ENCODE assay signal across 32 cellular contexts in the genomic region with DNA sequence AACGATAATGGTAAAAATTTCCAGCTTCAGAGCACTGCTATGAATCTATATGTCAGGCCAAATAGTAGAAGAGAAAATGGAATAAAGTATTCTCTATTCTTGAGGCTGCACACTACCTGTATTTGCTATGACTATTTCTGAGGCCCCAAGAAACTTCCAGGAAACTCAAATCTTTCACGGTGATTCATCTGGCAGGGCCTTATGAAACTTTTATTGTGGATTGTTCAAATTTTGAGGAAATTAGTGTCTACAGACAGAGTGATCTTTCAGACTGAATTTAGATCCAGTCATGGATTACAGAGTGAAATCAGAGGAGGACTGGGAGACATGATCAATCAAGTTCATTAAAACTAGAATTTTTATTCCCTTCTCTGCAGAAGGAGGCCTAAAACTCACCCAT. TPM values are rescaled to one million over a fixed set of nuclear protein-coding genes. Genes with fewer than 3 reads are reported as not detected.
"Had no signal": no experiment of that assay in that cellular context is flagged by ENCODE, and none has a peak within 500 bp of the region (broad histone marks: within the 10 kb centered on the region; RNA-seq: fewer than 3 reads in every experiment).

No MANE protein-coding gene starts in this region.

- H3K4me3 Mint-ChIP-seq: activated CD4-positive, alpha-beta memory T cell treated with anti-CD3 and anti-CD28 coated beads for 36 hours; activated CD4-positive, alpha-beta T cell treated with anti-CD3 and anti-CD28 coated beads, Interleukin-2, amount 10 ng/mL, durations not matched to agents 7 days and 5 days; activated naive CD8-positive, alpha-beta T cell treated with anti-CD3 and anti-CD28 coated beads, Interleukin-2, amount 50 U/mL, for 24 hours; activated T-cell treated with anti-CD3 and anti-CD28 coated beads, Interleukin-2, amount 50 U/mL, for 4 hours; central memory CD8-positive, alpha-beta T cell; T-helper 17 cell had no signal

- H3K9me3 Mint-ChIP-seq: activated CD4-positive, alpha-beta memory T cell treated with anti-CD3 and anti-CD28 coated beads for 36 hours; activated CD4-positive, alpha-beta T cell treated with anti-CD3 and anti-CD28 coated beads, Interleukin-2, amount 10 ng/mL, durations not matched to agents 7 days and 5 days; activated T-cell treated with anti-CD3 and anti-CD28 coated beads, Interleukin-2, amount 50 U/mL, for 4 hours had no signal

- H3K36me3 ChIP-seq: SJSA1 had no signal

- H3K9me3 ChIP-seq: SJSA1 had no signal

- H3K4me1 Mint-ChIP-seq: central memory CD8-positive, alpha-beta T cell had no signal

- DNase-seq: activated CD4-positive, alpha-beta memory T cell treated with anti-CD3 and anti-CD28 coated beads for 36 hours; activated CD4-positive, alpha-beta T cell treated with anti-CD3 and anti-CD28 coated beads, Interleukin-2, amount 10 ng/mL, durations not matched to agents 7 days and 5 days; activated CD4-positive, CD25-positive, alpha-beta regulatory T cell; activated CD8-positive, alpha-beta memory T cell treated with anti-CD3 and anti-CD28 coated beads for 24 hours; activated effector memory CD4-positive, alpha-beta T cell treated with anti-CD3 and anti-CD28 coated beads, Interleukin-2, amount 50 U/mL, for 16 hours; activated naive CD4-positive, alpha-beta T cell treated with Interleukin-2 at 50 U/mL for 16 hours; activated naive CD8-positive, alpha-beta T cell treated with anti-CD3 and anti-CD28 coated beads, Interleukin-2, amount 50 U/mL, for 24 hours; activated T-cell treated with anti-CD3 and anti-CD28 coated beads, Interleukin-2, amount 50 U/mL, for 4 hours; amniotic stem cell; Karpas-422; NCI-H1048; NCI-H146; NCI-H187 treated with DMSO at 0.1 percent for 48 hours; NCI-H2107; NCI-H2171 treated with DMSO at 0.1 percent for 48 hours; NCI-H226; NCI-H510A; NCI-H526 treated with DMSO at 0.1 percent for 48 hours; NCI-H82; RPMI8226; SHP77; T-helper 17 cell; T-helper 9 cell had no signal

- ATAC-seq: activated naive CD4-positive, alpha-beta T cell treated with anti-CD3 and anti-CD28 coated beads, Interleukin-2, amount 50 U/mL, for 72 hours; activated naive CD8-positive, alpha-beta T cell treated with anti-CD3 and anti-CD28 coated beads, Interleukin-2, amount 50 U/mL, for 24 hours; activated T-cell treated with anti-CD3 and anti-CD28 coated beads, Interleukin-2, amount 50 U/mL, for 4 hours; K562; Panc1; SK-N-SH treated with all-trans-retinoic acid at 6 μM for 48 hours; T-helper 17 cell had no signal

- H3K27ac Mint-ChIP-seq: activated CD4-positive, alpha-beta memory T cell treated with anti-CD3 and anti-CD28 coated beads for 36 hours; activated CD4-positive, alpha-beta T cell treated with anti-CD3 and anti-CD28 coated beads, Interleukin-2, amount 10 ng/mL, durations not matched to agents 7 days and 5 days; activated naive CD4-positive, alpha-beta T cell treated with anti-CD3 and anti-CD28 coated beads, Interleukin-2, amount 50 U/mL, for 72 hours; activated naive CD8-positive, alpha-beta T cell treated with anti-CD3 and anti-CD28 coated beads, Interleukin-2, amount 50 U/mL, for 24 hours; T-helper 17 cell had no signal

- FAIRE-seq: K562, TTC549 had no signal

- H3K36me3 Mint-ChIP-seq: activated CD4-positive, alpha-beta memory T cell treated with anti-CD3 and anti-CD28 coated beads for 36 hours had no signal

- H3K4me3 ChIP-seq: K562, SJSA1 had no signal

- H3K27ac ChIP-seq: SJSA1, VCaP had no signal

RNA-seq across cellular contexts. Expression of gene VSNL1, which starts 4.1 kb away (rescaled TPM):
- total RNA-seq: activated CD4-positive, alpha-beta memory T cell treated with anti-CD3 and anti-CD28 coated beads for 36 hours; activated CD4-positive, alpha-beta T cell treated with anti-CD3 and anti-CD28 coated beads, Interleukin-2, amount 10 ng/mL, durations not matched to agents 7 days and 5 days; activated naive CD4-positive, alpha-beta T cell treated with anti-CD3 and anti-CD28 coated beads, Interleukin-2, amount 50 U/mL, for 72 hours; activated T-cell treated with anti-CD3 and anti-CD28 coated beads, Interleukin-2, amount 50 U/mL, for 4 hours; K562; OCI-LY7; T-helper 17 cell had no signal

RNA-seq across cellular contexts. Expression of gene RAD51AP2, which starts 18.2 kb away (rescaled TPM):
- total RNA-seq: activated CD4-positive, alpha-beta memory T cell treated with anti-CD3 and anti-CD28 coated beads for 36 hours; activated CD4-positive, alpha-beta T cell treated with anti-CD3 and anti-CD28 coated beads, Interleukin-2, amount 10 ng/mL, durations not matched to agents 7 days and 5 days; activated naive CD4-positive, alpha-beta T cell treated with anti-CD3 and anti-CD28 coated beads, Interleukin-2, amount 50 U/mL, for 72 hours; activated T-cell treated with anti-CD3 and anti-CD28 coated beads, Interleukin-2, amount 50 U/mL, for 4 hours; SJSA1; T-helper 17 cell had no signal
